In genomic region chr13:51576754-51577153, GRCh38 we compare ENCODE assay signal across 32 cellular contexts. TPM values are rescaled to one million over a fixed set of nuclear protein-coding genes. Genes with fewer than 3 reads are reported as not detected.
DNase-seq lines count a peak whose midpoint lies in the region; FAIRE-seq and TF ChIP-seq lines count a peak whose summit lies in the region.
"Had no signal": no experiment of that assay in that cellular context is flagged by ENCODE, and none has a peak within 500 bp of the region (broad histone marks: within the 10 kb centered on the region; RNA-seq: fewer than 3 reads in every experiment).

No MANE protein-coding gene starts in this region.

- no peaks in the 10 kb centered on the region for H4K20me1 ChIP-seq in keratinocyte (ENCODE audit: control insufficient read depth, extremely low read depth, insufficient read depth, low read length)

- H3K4me2 ChIP-seq in keratinocyte (ENCODE audit: control insufficient read depth, extremely low read depth, insufficient read depth, low read depth, low read length) = peak overlapping the region; percentile 98
- H3K4me2 ChIP-seq: KMS-11 had no signal

- dilution Hi-C loops in keratinocyte (cut with MboI; ENCODE audit: extremely low pct_ligation_motif_present, low sequenced_read_pairs) = no loop called here

- DNase-seq in MCF 10A (ENCODE audit: unreplicated experiment) (peak; percentile 23), breast epithelium (ENCODE audit: low spot score in 2 of 2) (no peak), epithelial cell of esophagus (ENCODE audit: low read depth) (peak; percentile 75), keratinocyte (ENCODE audit: low read depth, low spot score) (no peak), NCI-H2029 treated with DMSO at 0.1 percent for 48 hours (lab: John Stamatoyannopoulos, UW) (no peak), T-helper 9 cell (no peak), coronary artery (ENCODE audit: low spot score) (no peak), NCI-H1417 treated with DMSO at 0.1 percent for 48 hours (lab: John Stamatoyannopoulos, UW) (no peak)
- DNase-seq: 8988T; ACHN; BE2C; CD8-positive, alpha-beta memory T cell; DMS 273 treated with DMSO at 0.1 percent for 48 hours; DMS79; EL; GDM1; GOT3; MV-4-11; NCI-H1105; NCI-H146; NCI-H2029; NCI-H2171; NCI-H226; NCI-H510A; NCI-H69; SIG-M5 had no signal

- no peaks in the 10 kb centered on the region for H3K4me1 ChIP-seq in breast epithelium
- H3K4me1 ChIP-seq in keratinocyte (ENCODE audit: control insufficient read depth, extremely low read depth, insufficient read depth, low read length) = peaks cover 28% of the 10 kb centered on the region
- H3K4me1 ChIP-seq: BE2C had no signal

- peaks cover 32% of the 10 kb centered on the region for H3K79me2 ChIP-seq in keratinocyte (ENCODE audit: control insufficient read depth, insufficient read depth, low read length)

- H3K4me1 Mint-ChIP-seq in MCF 10A (ENCODE audit: insufficient read depth, unreplicated experiment) = peaks cover 46% of the 10 kb centered on the region
- H3K4me1 Mint-ChIP-seq: CD8-positive, alpha-beta memory T cell had no signal

- no peak for TF ChIP-seq CTCF in MCF 10A (IDR thresholded peaks at IDR 0.05; ENCODE audit: unreplicated experiment)
- TF ChIP-seq CTCF in breast epithelium (IDR thresholded peaks at IDR 0.05) = no peak
- TF ChIP-seq CTCF in epithelial cell of esophagus (IDR thresholded peaks at IDR 0.05; ENCODE audit: insufficient read depth, low read depth, low read length, missing control alignments) = no peak
- TF ChIP-seq CTCF in keratinocyte (optimal IDR thresholded peaks at IDR 0.05 in 1 of 3, IDR thresholded peaks at IDR 0.05 in 1 of 3, conservative IDR thresholded peaks at IDR 0.05 in 1 of 3; ENCODE audit: extremely low read depth in 1 of 3, insufficient read depth in 2 of 3, low read length in 3 of 3) = no peak
- TF ChIP-seq CTCF in coronary artery (IDR thresholded peaks at IDR 0.05) = no peak

- H3K27me3 ChIP-seq in breast epithelium = no peaks in the 10 kb centered on the region
- H3K27me3 ChIP-seq in keratinocyte (ENCODE audit: control insufficient read depth, extremely low read depth, insufficient read depth, low read length) = no peaks in the 10 kb centered on the region
- H3K27me3 ChIP-seq: BE2C had no signal

- no TSS peak for BruUV-seq in MCF 10A (replicated peaks; lab: Mats Ljungman, UMichigan)

- CTCF ChIA-PET in MCF 10A (lab: Yijun Ruan, JAX) = no interaction called here

- H3K27ac ChIP-seq in breast epithelium (peak overlapping the region in 1 of 2 donors; percentile 40), keratinocyte (ENCODE audit: control insufficient read depth, insufficient read depth, low read length) (peak overlapping the region; percentile 90), coronary artery (no peak overlapping the region)
- H3K27ac ChIP-seq: HL-60, KMS-11, SK-N-MC had no signal

- H3K27me3 Mint-ChIP-seq in MCF 10A (ENCODE audit: insufficient read depth, unreplicated experiment) = no peaks in the 10 kb centered on the region
- H3K27me3 Mint-ChIP-seq: IgD-negative memory B cell had no signal

- H3K4me3 ChIP-seq in breast epithelium (no peak overlapping the region), epithelial cell of esophagus (ENCODE audit: low read length) (peak overlapping the region; percentile 40), keratinocyte (ENCODE audit: control insufficient read depth in 2 of 3, extremely low read depth in 1 of 3, insufficient read depth in 2 of 3, low read depth in 1 of 3, low read length in 3 of 3) (peak overlapping the region; percentile 40 to 89 (median 65)), coronary artery (no peak overlapping the region)
- H3K4me3 ChIP-seq: SK-N-MC had no signal

- no peaks in the 10 kb centered on the region for H3K36me3 Mint-ChIP-seq in MCF 10A (ENCODE audit: insufficient read depth, unreplicated experiment)
- H3K36me3 Mint-ChIP-seq: CD14-positive monocyte, IgD-negative memory B cell had no signal

- peak; percentile 88 for FAIRE-seq in keratinocyte (lab: Jason Lieb, UNC)
- FAIRE-seq: GM12891 had no signal

- H3K9me3 ChIP-seq in breast epithelium (peaks cover 0 to under 1% of the 10 kb centered on the region in 2 donors), keratinocyte (ENCODE audit: control insufficient read depth, low read depth, low read length) (no peaks in the 10 kb centered on the region)
- H3K9me3 ChIP-seq: BE2C had no signal

- H2AFZ ChIP-seq in keratinocyte (ENCODE audit: control insufficient read depth, low read length) = peak overlapping the region; percentile 55

- H3K9me1 ChIP-seq in keratinocyte (ENCODE audit: control insufficient read depth, extremely low read depth, insufficient read depth, low read length) = no peaks in the 10 kb centered on the region

- no peak for TF ChIP-seq POLR2A in breast epithelium (IDR thresholded peaks at IDR 0.05)

- H3K27ac Mint-ChIP-seq in MCF 10A (ENCODE audit: low read depth, unreplicated experiment) = peak overlapping the region; percentile 20
- H3K27ac Mint-ChIP-seq: CD14-positive monocyte, IgD-negative memory B cell had no signal

- H3K9ac ChIP-seq in keratinocyte (ENCODE audit: control insufficient read depth, extremely low read depth, insufficient read depth, low read length) = peak overlapping the region; percentile 77
- H3K9ac ChIP-seq: KMS-11 had no signal

- H3K36me3 ChIP-seq in breast epithelium (no peaks in the 10 kb centered on the region), keratinocyte (ENCODE audit: control insufficient read depth in 2 of 2, extremely low read depth in 1 of 2, insufficient read depth in 2 of 2, low read length in 2 of 2) (peaks cover 0 to 2% of the 10 kb centered on the region in 2 experiments)
- H3K36me3 ChIP-seq: BE2C had no signal

- peaks cover 17% of the 10 kb centered on the region for H3K9me3 Mint-ChIP-seq in MCF 10A (ENCODE audit: unreplicated experiment)
- H3K9me3 Mint-ChIP-seq: IgD-negative memory B cell had no signal

- intact Hi-C loops in MCF 10A (cut with micrococcal nuclease) = no loop called here
- intact Hi-C loops in breast epithelium (cut with DNase I; ENCODE audit: low total_unique reads) = no loop called here

- peak overlapping the region; percentile 37 for H3K4me3 Mint-ChIP-seq in MCF 10A (ENCODE audit: unreplicated experiment)
- H3K4me3 Mint-ChIP-seq: CD14-positive monocyte, IgD-negative memory B cell had no signal

- POLR2A ChIA-PET in MCF 10A (lab: Yijun Ruan, JAX) = interaction anchor here (0.6 to 3.1 kb wide), 8 partner anchors 10 to 144 kb away, joined by 3 to 25 read pairs (median 4); partner anchors contain the start of gene INTS6

RNA-seq across cellular contexts. Expression of gene WDFY2, which starts 7.5 kb away (rescaled TPM):
- total RNA-seq in MCF 10A (2022) = 46.7 and 56.2 TPM in 2 replicates
- total RNA-seq in breast epithelium = 10 to 100 TPM; 21.0 to 27.7 (median 21.4) TPM
- 12.7 to 18.6 TPM (median 17.0 TPM) in 3 replicates for polyA plus RNA-seq in keratinocyte
- 17.6 TPM for polyA plus RNA-seq in keratinocyte (2011; ENCODE audit: low read depth)
- polyA plus RNA-seq in keratinocyte (2011; cell fraction: cytosol; rRNA removed) = 8.4 and 9.9 TPM in 2 replicates
- 39.7 and 42.2 TPM in 2 replicates for polyA plus RNA-seq in keratinocyte (2011; cell fraction: nucleus; rRNA removed)
- 13.8 and 14.0 TPM in 2 replicates for polyA plus RNA-seq in keratinocyte (2012; ENCODE audit: low replicate concordance)
- 24.8 to 50.3 TPM (median 36.8 TPM) in 3 replicates for polyA minus RNA-seq in keratinocyte
- polyA minus RNA-seq in keratinocyte (2011; cell fraction: cytosol; rRNA and poly(A)+ RNA removed) = 14.0 TPM
- polyA minus RNA-seq in keratinocyte (2011; cell fraction: nucleus; rRNA and poly(A)+ RNA removed) = 40.6 and 81.8 TPM in 2 replicates

Comparison
In these comparisons a context has a peak if more than half of its experiments do, and no peak if none do; other contexts are left out.
1. DNase-seq: peak in MCF 10A (single experiment) and epithelial cell of esophagus (single experiment); none in breast epithelium (0 of 2), keratinocyte (single experiment), NCI-H2029 treated with DMSO at 0.1 percent for 48 hours (single experiment), T-helper 9 cell (single experiment), coronary artery (single experiment) and NCI-H1417 treated with DMSO at 0.1 percent for 48 hours (single experiment).
2. H3K4me3 ChIP-seq: peak in epithelial cell of esophagus (single experiment) and keratinocyte (3 of 3); none in breast epithelium (0 of 3) and coronary artery (single experiment).